ENCODE assay signal across 8 cellular contexts in the genomic region with DNA sequence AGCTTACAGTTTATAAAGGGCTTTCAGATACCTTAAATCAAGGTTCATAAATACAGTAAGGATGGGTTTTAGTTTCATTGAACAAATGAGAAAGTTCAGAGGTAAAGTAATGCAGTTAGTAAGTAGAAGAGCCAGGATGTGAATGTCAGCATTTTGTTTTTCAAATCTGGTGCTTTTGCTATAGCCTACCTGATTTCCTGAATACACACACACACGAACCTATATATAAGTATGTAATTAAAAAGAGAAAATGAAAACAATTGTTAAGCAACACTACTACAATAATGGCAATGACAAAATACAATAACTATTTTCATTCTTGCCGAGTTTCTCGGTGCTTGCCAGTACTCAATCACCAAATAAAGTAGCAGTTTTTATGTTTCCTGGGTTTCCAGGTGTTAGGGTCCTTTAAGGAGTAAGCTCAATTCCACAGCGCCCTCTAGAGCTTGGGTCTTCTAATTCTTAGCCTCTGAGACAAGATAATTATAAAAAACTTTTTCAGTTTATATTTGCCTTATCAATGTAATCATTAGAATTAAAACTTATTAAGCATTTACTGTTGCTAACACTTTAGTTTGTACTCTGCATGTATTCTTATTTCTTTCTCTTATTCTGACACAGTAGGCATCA.
DNase-seq lines count a peak whose midpoint lies in the region; ATAC-seq and TF ChIP-seq lines count a peak whose summit lies in the region.

No MANE protein-coding gene starts in this region.

- no peaks in the 10 kb centered on the region for H3K36me3 ChIP-seq in MM.1S (replicated peaks; ENCODE audit: insufficient read depth, low read length)
- no peaks in the 10 kb centered on the region for H3K36me3 ChIP-seq in testis (ENCODE audit: low read depth, missing control alignments)
- H3K36me3 ChIP-seq in tibial artery, result no peaks in the 10 kb centered on the region

- peak overlapping the region; percentile 28 for H2AFZ ChIP-seq in MM.1S (ENCODE audit: low read length)

- no peaks in the 10 kb centered on the region for H4K20me1 ChIP-seq in MM.1S (ENCODE audit: insufficient read depth, low read length)

- H3K27me3 Mint-ChIP-seq in activated CD4-positive, alpha-beta memory T cell treated with anti-CD3 and anti-CD28 coated beads for 36 hours, result no peaks in the 10 kb centered on the region

- POLR2A ChIA-PET in activated CD4-positive, alpha-beta memory T cell treated with anti-CD3 and anti-CD28 coated beads for 36 hours (lab: Charles Lee), result no interaction called here

- H3K9me2 ChIP-seq in MM.1S (replicated peaks; ENCODE audit: insufficient read depth, low read length), result no peaks in the 10 kb centered on the region

- H3F3A ChIP-seq in MM.1S (ENCODE audit: insufficient read depth, low read length), result peaks cover 5% of the 10 kb centered on the region; the same call in 1 of the 2 replicates

- no peak overlapping the region for H3K4me3 Mint-ChIP-seq in activated CD4-positive, alpha-beta memory T cell treated with anti-CD3 and anti-CD28 coated beads for 36 hours

- H3K9me3 ChIP-seq in MM.1S (replicated peaks; ENCODE audit: insufficient read depth, low read length), result no peaks in the 10 kb centered on the region
- H3K9me3 ChIP-seq in testis, result no peaks in the 10 kb centered on the region
- no peaks in the 10 kb centered on the region for H3K9me3 ChIP-seq in tibial artery

- peaks cover 19% of the 10 kb centered on the region for H3K4me1 Mint-ChIP-seq in activated CD4-positive, alpha-beta memory T cell treated with anti-CD3 and anti-CD28 coated beads for 36 hours (ENCODE audit: low read depth)

- intact Hi-C loops in activated CD4-positive, alpha-beta memory T cell treated with anti-CD3 and anti-CD28 coated beads for 36 hours (cut with micrococcal nuclease), result loop anchor here (1.0 to 10.0 kb wide), 6 partner anchors 100 to 597 kb away; no protein-coding TSS in a partner anchor
- intact Hi-C loops in testis (cut with DNase I; ENCODE audit: low total_unique reads), result no loop called here
- intact Hi-C loops in tibial artery (cut with DNase I; ENCODE audit: low total_unique reads), result no loop called here

- H3K9ac ChIP-seq in MM.1S (ENCODE audit: low read length), result peak overlapping the region; percentile 8; the same call in 1 of the 2 replicates

- H3K27ac Mint-ChIP-seq in activated CD4-positive, alpha-beta memory T cell treated with anti-CD3 and anti-CD28 coated beads for 36 hours, result no peak overlapping the region

- H3K9me3 Mint-ChIP-seq in activated CD4-positive, alpha-beta memory T cell treated with anti-CD3 and anti-CD28 coated beads for 36 hours, result no peaks in the 10 kb centered on the region

- CTCF ChIA-PET in activated CD4-positive, alpha-beta memory T cell treated with anti-CD3 and anti-CD28 coated beads for 36 hours (lab: Charles Lee), result interaction anchor here (0.6 to 8.0 kb wide), 23 partner anchors 10 to 579 kb away, joined by 3 to 78 read pairs (median 4); no protein-coding TSS in a partner anchor

- H3K4me1 ChIP-seq in MM.1S (ENCODE audit: low read length), result peaks cover 14% of the 10 kb centered on the region
- no peaks in the 10 kb centered on the region for H3K4me1 ChIP-seq in testis
- no peaks in the 10 kb centered on the region for H3K4me1 ChIP-seq in tibial artery

- peak overlapping the region; percentile 59; the same call in 1 of the 2 replicates for H3K27ac ChIP-seq in MM.1S (ENCODE audit: low read length)
- H3K27ac ChIP-seq in testis, result no peak overlapping the region
- H3K27ac ChIP-seq in tibial artery, result no peak overlapping the region

- peak; percentile 57 for DNase-seq in GM12864 (ENCODE audit: low read depth)
- DNase-seq in MM.1S, result peak; percentile 87
- peak; percentile 49 for DNase-seq in activated CD4-positive, alpha-beta memory T cell treated with anti-CD3 and anti-CD28 coated beads for 36 hours
- peak; percentile 45 for DNase-seq in iPS-NIHi7 (ENCODE audit: extremely low spot score)
- DNase-seq in testis, result peak; percentile 64
- DNase-seq in tibial artery, result no peak

- peak overlapping the region; percentile 48 for H3K4me2 ChIP-seq in MM.1S (ENCODE audit: low read depth, low read length)

- TF ChIP-seq CTCF in GM12864 (IDR thresholded peaks at IDR 0.05; ENCODE audit: low read depth, low read length, missing control alignments), result peak; percentile 57
- peak; percentile 74 for TF ChIP-seq CTCF in MM.1S (IDR thresholded peaks at IDR 0.05; ENCODE audit: low read length)
- peak in 1 of 3 experiments; percentile 34 for TF ChIP-seq CTCF in testis (IDR thresholded peaks at IDR 0.05)
- TF ChIP-seq CTCF in tibial artery (IDR thresholded peaks at IDR 0.05), result no peak

- WGBS in testis, 2 donors, result 57 to 59% methylated on average over 4 of the region's 4 CpGs

- no peaks in the 10 kb centered on the region for H3K79me2 ChIP-seq in MM.1S (ENCODE audit: low read length)

- TF ChIP-seq POLR2A in testis (IDR thresholded peaks at IDR 0.05), result no peak

- ATAC-seq in GM21526 (IDR thresholded peaks at IDR 0.05; ENCODE audit: low FRiP score, unreplicated experiment) (peak; percentile 60), HG03571 (IDR thresholded peaks at IDR 0.05; ENCODE audit: unreplicated experiment) (no peak)

- H3K27me3 ChIP-seq in MM.1S (replicated peaks; ENCODE audit: insufficient read depth, low read length) (no peaks in the 10 kb centered on the region), testis (no peaks in the 10 kb centered on the region), tibial artery (no peaks in the 10 kb centered on the region)

- H3K4me3 ChIP-seq in GM12864 (ENCODE audit: low read depth, low read length) (no peak overlapping the region), MM.1S (ENCODE audit: low read length) (peak overlapping the region; percentile 28; the same call in 1 of the 2 replicates), testis (no peak overlapping the region), tibial artery (no peak overlapping the region)

- no peaks in the 10 kb centered on the region for H3K36me3 Mint-ChIP-seq in activated CD4-positive, alpha-beta memory T cell treated with anti-CD3 and anti-CD28 coated beads for 36 hours

Comparison
In these comparisons a context has a peak if more than half of its experiments do, and no peak if none do; other contexts are left out.
1. DNase-seq: peak in GM12864 (single experiment), MM.1S (single experiment), activated CD4-positive, alpha-beta memory T cell treated with anti-CD3 and anti-CD28 coated beads for 36 hours (single experiment), iPS-NIHi7 (single experiment) and testis (single experiment); none in tibial artery (0 of 2).
2. CTCF ChIP-seq: peak in GM12864 (single experiment) and MM.1S (single experiment); none in tibial artery (0 of 2).